Comparison of ENCODE assay signal across 24 cellular contexts in the genomic region with DNA sequence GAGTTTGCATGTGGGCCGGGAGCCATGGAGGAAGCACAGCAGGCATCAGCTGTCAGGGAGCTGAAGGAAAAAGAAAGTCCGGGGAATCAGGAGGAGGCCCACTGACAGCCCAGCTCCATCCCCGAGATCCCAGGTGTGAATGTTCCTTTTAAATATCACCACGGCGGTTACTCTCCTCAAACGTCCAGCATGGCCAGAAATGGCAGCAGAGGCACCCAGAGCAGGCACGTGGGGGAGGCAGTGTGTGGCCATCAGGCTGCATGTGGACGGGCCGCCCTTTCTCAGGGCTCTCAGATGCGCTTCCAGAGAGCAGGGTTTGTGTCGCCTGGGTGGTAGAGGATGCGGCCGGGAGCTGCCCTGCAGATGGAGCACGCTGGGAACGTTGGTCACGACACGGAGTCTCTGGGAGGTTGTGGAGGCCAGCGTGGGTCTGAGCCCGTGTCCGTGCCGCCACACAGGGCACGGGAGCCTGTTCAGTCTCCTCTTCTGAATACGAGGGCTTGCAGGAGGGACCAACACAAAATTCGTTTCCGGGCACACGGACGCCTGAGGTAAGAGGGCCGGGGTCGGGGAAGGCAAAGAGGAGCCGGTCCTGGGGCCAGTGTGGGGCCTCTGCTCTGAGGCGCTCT. TPM values are rescaled to one million over a fixed set of nuclear protein-coding genes. Genes with fewer than 3 reads are reported as not detected.
"Had no signal": no experiment of that assay in that cellular context is flagged by ENCODE, and none has a peak within 500 bp of the region (broad histone marks: within the 10 kb centered on the region; RNA-seq: fewer than 3 reads in every experiment).

No MANE protein-coding gene starts in this region.

- H3K36me3 Mint-ChIP-seq: activated naive CD4-positive, alpha-beta T cell treated with anti-CD3 and anti-CD28 coated beads, Interleukin-2, amount 10 ng/mL, durations not matched to agents 7 days and 5 days; activated naive CD8-positive, alpha-beta T cell treated with anti-CD3 and anti-CD28 coated beads, Interleukin-2, amount 10 ng/mL, durations not matched to agents 7 days and 5 days had no signal

- H3K27ac ChIP-seq: adrenal gland, breast epithelium, Peyer's patch, RWPE1 had no signal

- H3K27me3 ChIP-seq: adrenal gland, breast epithelium, Peyer's patch had no signal

- H3K9me3 ChIP-seq: adrenal gland, breast epithelium, Peyer's patch had no signal

- DNase-seq: activated CD4-positive, alpha-beta T cell treated with anti-CD3 and anti-CD28 coated beads for 4 hours; activated CD8-positive, alpha-beta memory T cell treated with anti-CD3 and anti-CD28 coated beads, Interleukin-2, amount 50 U/mL, for 4 hours; activated CD8-positive, alpha-beta T cell treated with anti-CD3 and anti-CD28 coated beads for 36 hours; activated gamma-delta T cell treated with Interleukin-2 at 50 U/mL for 16 hours; activated naive CD4-positive, alpha-beta T cell treated with anti-CD3 and anti-CD28 coated beads, Interleukin-2, amount 10 ng/mL, durations not matched to agents 7 days and 5 days; activated naive CD8-positive, alpha-beta T cell treated with anti-CD3 and anti-CD28 coated beads, Interleukin-2, amount 10 ng/mL, durations not matched to agents 7 days and 5 days; activated T-cell treated with anti-CD3 and anti-CD28 coated beads, Interleukin-2, amount 50 U/mL, for 72 hours; adrenal gland; anterior cingulate cortex; Kasumi-1; KBM-7; NCI-H1105 treated with DMSO at 0.1 percent for 48 hours; NCI-H1436 treated with DMSO at 0.1 percent for 48 hours; NCI-H187; NCI-H2081; NCI-H510A treated with DMSO at 0.1 percent for 48 hours; SHP77 treated with DMSO at 0.1 percent for 48 hours had no signal

- H3K36me3 ChIP-seq: adrenal gland, breast epithelium, Peyer's patch had no signal

- ATAC-seq: activated CD4-positive, CD25-positive, alpha-beta regulatory T cell treated with anti-CD3 and anti-CD28 coated beads, Interleukin-2, amount 50 U/mL, for 24 hours; activated CD8-positive, alpha-beta T cell treated with anti-CD3 and anti-CD28 coated beads for 36 hours; activated T-cell treated with anti-CD3 and anti-CD28 coated beads, Interleukin-2, amount 50 U/mL, for 72 hours had no signal

- H3K4me3 ChIP-seq: adrenal gland, breast epithelium, Peyer's patch had no signal

- H3K9me3 Mint-ChIP-seq: activated naive CD4-positive, alpha-beta T cell treated with anti-CD3 and anti-CD28 coated beads, Interleukin-2, amount 10 ng/mL, durations not matched to agents 7 days and 5 days; activated T-helper 2 cell treated with anti-CD3 and anti-CD28 coated beads, Interferon-gamma antibody, Interleukin-2, Interleukin-4, amounts not matched to agents 10 μg/mL and 5 μg/mL and 100 μg/mL, durations not matched to agents 14 hours and 24 hours and 36 hours; T-helper 1 cell treated with Interleukin-12 subunit alpha and Interleukin-12 subunit beta and Interleukin-4 antibody, amounts not matched to agents 30 μg/mL and 1 μg/mL, for 36 hours had no signal

- H3K4me3 Mint-ChIP-seq: activated CD8-positive, alpha-beta T cell treated with anti-CD3 and anti-CD28 coated beads for 36 hours; activated naive CD4-positive, alpha-beta T cell treated with anti-CD3 and anti-CD28 coated beads, Interleukin-2, amount 10 ng/mL, durations not matched to agents 7 days and 5 days; activated naive CD8-positive, alpha-beta T cell treated with anti-CD3 and anti-CD28 coated beads, Interleukin-2, amount 10 ng/mL, durations not matched to agents 7 days and 5 days; activated T-cell treated with anti-CD3 and anti-CD28 coated beads, Interleukin-2, amount 50 U/mL, for 72 hours; T-helper 1 cell treated with Interleukin-12 subunit alpha and Interleukin-12 subunit beta and Interleukin-4 antibody, amounts not matched to agents 30 μg/mL and 1 μg/mL, for 36 hours had no signal

- H3K27ac Mint-ChIP-seq: activated CD8-positive, alpha-beta T cell treated with anti-CD3 and anti-CD28 coated beads for 36 hours; activated naive CD4-positive, alpha-beta T cell treated with anti-CD3 and anti-CD28 coated beads, Interleukin-2, amount 10 ng/mL, durations not matched to agents 7 days and 5 days; activated naive CD8-positive, alpha-beta T cell treated with anti-CD3 and anti-CD28 coated beads, Interleukin-2, amount 10 ng/mL, durations not matched to agents 7 days and 5 days; activated T-cell treated with anti-CD3 and anti-CD28 coated beads, Interleukin-2, amount 50 U/mL, for 72 hours; activated T-helper 2 cell treated with anti-CD3 and anti-CD28 coated beads, Interferon-gamma antibody, Interleukin-2, Interleukin-4, amounts not matched to agents 10 μg/mL and 5 μg/mL and 100 μg/mL, durations not matched to agents 14 hours and 24 hours and 36 hours; T-helper 1 cell treated with Interleukin-12 subunit alpha and Interleukin-12 subunit beta and Interleukin-4 antibody, amounts not matched to agents 30 μg/mL and 1 μg/mL, for 36 hours had no signal

- H3K4me1 ChIP-seq: breast epithelium, Peyer's patch had no signal

RNA-seq across cellular contexts. Expression of gene DACT2, which starts 45.3 kb away (rescaled TPM):
- total RNA-seq: activated CD8-positive, alpha-beta T cell treated with anti-CD3 and anti-CD28 coated beads for 36 hours; activated naive CD8-positive, alpha-beta T cell treated with anti-CD3 and anti-CD28 coated beads, Interleukin-2, amount 10 ng/mL, durations not matched to agents 7 days and 5 days; SK-MEL-5 had no signal
